Comparison of ENCODE assay signal across 13 cellular contexts in genomic region chr5:139134906-139135305, GRCh38.
"Had no signal": no experiment of that assay in that cellular context is flagged by ENCODE, and none has a peak within 500 bp of the region (broad histone marks: within the 10 kb centered on the region; RNA-seq: fewer than 3 reads in every experiment).

No MANE protein-coding gene starts in this region.

- DNase-seq: activated CD4-positive, alpha-beta T cell treated with anti-CD3 and anti-CD28 coated beads for 36 hours; activated CD8-positive, alpha-beta memory T cell treated with anti-CD3 and anti-CD28 coated beads, Interleukin-2, amount 50 U/mL, for 4 hours; activated CD8-positive, alpha-beta T cell treated with anti-CD3 and anti-CD28 coated beads for 36 hours; activated naive CD4-positive, alpha-beta T cell; heart right ventricle; left ventricle myocardium inferior; mesenchymal stem cell; pancreas; SW 1271; T-helper 9 cell; upper lobe of right lung had no signal

- H3K27ac ChIP-seq: heart right ventricle, left ventricle myocardium inferior, pancreas, skin epidermis, upper lobe of right lung had no signal

- H3K27me3 ChIP-seq: ascending aorta, heart right ventricle, pancreas, upper lobe of right lung had no signal

- H3K4me3 ChIP-seq: ascending aorta, heart right ventricle, left ventricle myocardium inferior, pancreas, skin epidermis, upper lobe of right lung had no signal

- H3K36me3 ChIP-seq: ascending aorta, heart right ventricle, left ventricle myocardium inferior, pancreas, upper lobe of right lung had no signal

- H3K9me3 ChIP-seq: ascending aorta, heart right ventricle, left ventricle myocardium inferior, pancreas, upper lobe of right lung had no signal
